ENCODE assay signal across 16 cellular contexts in genomic region chrX:112011376-112011775, GRCh38.
DNase-seq lines count a peak whose midpoint lies in the region; TF ChIP-seq lines count a peak whose summit lies in the region.
"Had no signal": no experiment of that assay in that cellular context is flagged by ENCODE, and none has a peak within 500 bp of the region (broad histone marks: within the 10 kb centered on the region; RNA-seq: fewer than 3 reads in every experiment).

No MANE protein-coding gene starts in this region.

- H3K36me3 Mint-ChIP-seq in H9 (ENCODE audit: insufficient read depth in 1 of 3, low read depth in 3 of 3) (no peaks in the 10 kb centered on the region), endodermal cell (ENCODE audit: low read depth) (no peaks in the 10 kb centered on the region), neural progenitor cell (no peaks in the 10 kb centered on the region)
- H3K36me3 Mint-ChIP-seq: CD14-positive monocyte; CD4-positive, alpha-beta memory T cell had no signal

- H3K27me3 ChIP-seq in H9 (ENCODE audit: insufficient read depth, low read length) (no peaks in the 10 kb centered on the region), endodermal cell (ENCODE audit: control insufficient read depth, insufficient read depth, low read length, poor library complexity, severe bottlenecking) (no peaks in the 10 kb centered on the region), neural progenitor cell (no peaks in the 10 kb centered on the region)

- H3K27me3 Mint-ChIP-seq in H9 (ENCODE audit: low read depth) (no peaks in the 10 kb centered on the region), endodermal cell (ENCODE audit: insufficient read depth) (no peaks in the 10 kb centered on the region), neural progenitor cell (ENCODE audit: insufficient read depth, low read depth) (no peaks in the 10 kb centered on the region)
- H3K27me3 Mint-ChIP-seq: CD4-positive, alpha-beta memory T cell had no signal

- H3K4me1 ChIP-seq in H9 (ENCODE audit: insufficient read depth, low read length) (no peaks in the 10 kb centered on the region; the same call in 1 of the 2 replicates), endodermal cell (ENCODE audit: control insufficient read depth, insufficient read depth, low read length) (no peaks in the 10 kb centered on the region), neural progenitor cell (peaks cover 22% of the 10 kb centered on the region)
- H3K4me1 ChIP-seq: BLaER1 had no signal

- TF ChIP-seq CTCF in H9 (conservative IDR thresholded peaks at IDR 0.05): no peak
- no peak for TF ChIP-seq CTCF in endodermal cell (conservative IDR thresholded peaks at IDR 0.05)
- TF ChIP-seq CTCF in neural progenitor cell (IDR thresholded peaks at IDR 0.05): no peak

- peaks cover 22 to 28% of the 10 kb centered on the region in 2 experiments for H3K4me1 Mint-ChIP-seq in H9
- H3K4me1 Mint-ChIP-seq in endodermal cell: peaks cover 3% of the 10 kb centered on the region
- H3K4me1 Mint-ChIP-seq in neural progenitor cell: no peaks in the 10 kb centered on the region
- H3K4me1 Mint-ChIP-seq: CD4-positive, alpha-beta memory T cell had no signal

- DNase-seq in ELF-1 (ENCODE audit: low read depth, low spot score): peak; percentile 8
- DNase-seq in H9: peak; percentile 30
- DNase-seq in endodermal cell: peak; percentile 75
- peak; percentile 70 for DNase-seq in neural progenitor cell (ENCODE audit: low spot score)
- DNase-seq in globus pallidus (ENCODE audit: low spot score): no peak
- DNase-seq in DMS79 treated with DMSO at 0.1 percent for 48 hours (lab: John Stamatoyannopoulos, UW): no peak
- no peak for DNase-seq in HPDE6-E6E7 (ENCODE audit: extremely low spot score)
- DNase-seq: 8988T; CD4-positive, alpha-beta memory T cell; DMS153; DMS79; GOT3 had no signal

- no peak overlapping the region for H2BK15ac ChIP-seq in H9 (ENCODE audit: low read depth, low read length)

- H4K20me1 ChIP-seq in H9 (ENCODE audit: control insufficient read depth, insufficient read depth, insufficient read length) (no peaks in the 10 kb centered on the region), neural progenitor cell (ENCODE audit: low read depth) (no peaks in the 10 kb centered on the region)
- H4K20me1 ChIP-seq: BLaER1 had no signal

- H3K4me3 ChIP-seq in endodermal cell (ENCODE audit: low read length): no peak overlapping the region
- no peak overlapping the region for H3K4me3 ChIP-seq in neural progenitor cell
- H3K4me3 ChIP-seq: BLaER1, GM12878, HAP-1 had no signal

- H3K79me1 ChIP-seq in H9 (ENCODE audit: insufficient read depth, low read depth, low read length, poor library complexity, severe bottlenecking): no peaks in the 10 kb centered on the region

- H2AFZ ChIP-seq in H9 (ENCODE audit: low read length) (no peak overlapping the region), neural progenitor cell (replicated peaks) (no peak overlapping the region)

- no peak overlapping the region for H2AK5ac ChIP-seq in H9 (ENCODE audit: insufficient read length, low read length)

- H3K56ac ChIP-seq in H9 (ENCODE audit: insufficient read length, low read depth, low read length): no peak overlapping the region

- H2BK5ac ChIP-seq in H9 (ENCODE audit: insufficient read length, low read length): no peak overlapping the region

- H3K27ac Mint-ChIP-seq in H9: peak overlapping the region in 1 of 3 experiments; percentile 72; a peak in 1 of 7 replicates
- H3K27ac Mint-ChIP-seq in endodermal cell: no peak overlapping the region
- H3K27ac Mint-ChIP-seq in neural progenitor cell: no peak overlapping the region
- H3K27ac Mint-ChIP-seq: CD14-positive monocyte; CD4-positive, alpha-beta memory T cell had no signal

- H3K27ac ChIP-seq in H9 (ENCODE audit: insufficient read length, low read depth, low read length) (no peak overlapping the region), endodermal cell (ENCODE audit: low read depth, low read length) (no peak overlapping the region), neural progenitor cell (no peak overlapping the region)
- H3K27ac ChIP-seq: BLaER1 had no signal

- H3K4me2 ChIP-seq in H9 (ENCODE audit: insufficient read depth, insufficient read length, low read length): no peak overlapping the region
- peak overlapping the region; percentile 44 for H3K4me2 ChIP-seq in neural progenitor cell
- H3K4me2 ChIP-seq: BLaER1 had no signal

- H3K18ac ChIP-seq in H9 (ENCODE audit: insufficient read length, low read depth, low read length): no peak overlapping the region

- peaks cover 4% of the 10 kb centered on the region for H3F3A ChIP-seq in neural progenitor cell (ENCODE audit: low read depth)

- no peak overlapping the region for H4K5ac ChIP-seq in H9 (ENCODE audit: insufficient read length, low read depth, low read length)

- no peaks in the 10 kb centered on the region for H3K23me2 ChIP-seq in H9 (ENCODE audit: insufficient read length, low read depth, low read length, poor library complexity, severe bottlenecking)

- H4K8ac ChIP-seq in H9 (replicated peaks; ENCODE audit: insufficient read length, low read depth, low read length): no peak overlapping the region

- no peak overlapping the region for H3K14ac ChIP-seq in H9 (ENCODE audit: insufficient read depth, low read length)

- no peak overlapping the region for H4K91ac ChIP-seq in H9 (ENCODE audit: insufficient read length, low read depth, low read length)

- no peak overlapping the region for H2BK12ac ChIP-seq in H9 (ENCODE audit: insufficient read length, low read depth, low read length)

- no peak overlapping the region for H3K4ac ChIP-seq in H9 (ENCODE audit: low read depth, low read length)

- H2BK20ac ChIP-seq in H9 (ENCODE audit: low read depth, low read length, poor library complexity, severe bottlenecking): no peak overlapping the region

- no peak overlapping the region for H2BK120ac ChIP-seq in H9 (ENCODE audit: low read depth, low read length, poor library complexity, severe bottlenecking)

- H3K4me3 Mint-ChIP-seq in H9: no peak overlapping the region
- H3K4me3 Mint-ChIP-seq in endodermal cell: no peak overlapping the region
- H3K4me3 Mint-ChIP-seq in neural progenitor cell: no peak overlapping the region
- H3K4me3 Mint-ChIP-seq: CD14-positive monocyte; CD4-positive, alpha-beta memory T cell had no signal

- no peak overlapping the region for H3K23ac ChIP-seq in H9 (ENCODE audit: insufficient read length, low read depth, low read length)

- no peaks in the 10 kb centered on the region for H3K9me3 Mint-ChIP-seq in H9
- no peaks in the 10 kb centered on the region for H3K9me3 Mint-ChIP-seq in endodermal cell
- H3K9me3 Mint-ChIP-seq in neural progenitor cell: no peaks in the 10 kb centered on the region
- H3K9me3 Mint-ChIP-seq: CD4-positive, alpha-beta memory T cell had no signal

- no peak overlapping the region for H3T11ph ChIP-seq in H9 (ENCODE audit: low read length)

- no CpG with 5 or more reads among the region's 3 CpGs for WGBS in H9 (ENCODE audit: extremely low coverage, insufficient read length, low lambda C conversion rate)
- WGBS in endodermal cell (ENCODE audit: insufficient coverage in 1 of 2, insufficient read length in 1 of 2), 2 experiments: 20 to 60% methylated on average over 1 to 3 of the region's 3 CpGs

- H3K79me2 ChIP-seq in H9 (ENCODE audit: insufficient read depth, low read length): no peaks in the 10 kb centered on the region
- no peaks in the 10 kb centered on the region for H3K79me2 ChIP-seq in neural progenitor cell (ENCODE audit: low read depth)

- H3K36me3 ChIP-seq in endodermal cell (ENCODE audit: control insufficient read depth, insufficient read depth, low read length): no peaks in the 10 kb centered on the region
- no peaks in the 10 kb centered on the region for H3K36me3 ChIP-seq in neural progenitor cell
- H3K36me3 ChIP-seq: BLaER1, HAP-1 had no signal

- H3K9me3 ChIP-seq in H9 (ENCODE audit: control insufficient read depth, low read depth, low read length) (no peaks in the 10 kb centered on the region), endodermal cell (ENCODE audit: control insufficient read depth, low read length) (no peaks in the 10 kb centered on the region), neural progenitor cell (ENCODE audit: low read depth) (no peaks in the 10 kb centered on the region)
- H3K9me3 ChIP-seq: BLaER1, HAP-1 had no signal

- no peak overlapping the region for H3K9ac ChIP-seq in H9 (ENCODE audit: extremely low read depth, insufficient read length, low read length)
- H3K9ac ChIP-seq in endodermal cell (ENCODE audit: extremely low read depth, low read length, poor library complexity, severe bottlenecking): no peak overlapping the region
- no peak overlapping the region for H3K9ac ChIP-seq in neural progenitor cell
- H3K9ac ChIP-seq: BLaER1 had no signal

Comparison
In these comparisons a context has a peak if more than half of its experiments do, and no peak if none do; other contexts are left out.
1. DNase-seq: peak in ELF-1 (single experiment), H9 (single experiment), endodermal cell (single experiment) and neural progenitor cell (single experiment); none in globus pallidus (single experiment), DMS79 treated with DMSO at 0.1 percent for 48 hours (single experiment) and HPDE6-E6E7 (single experiment).